In genomic region chr12:6788972-6789905, GRCh38 we compare ENCODE assay signal across 8 cellular contexts. TPM values are rescaled to one million over a fixed set of nuclear protein-coding genes. Genes with fewer than 3 reads are reported as not detected.
DNase-seq lines count a peak whose midpoint lies in the region; ATAC-seq and TF ChIP-seq lines count a peak whose summit lies in the region.

Gene CD4, plus strand, starts transcription at chr12:6789528. Its CDS starts 10,611 bp downstream, at chr12:6800139.

- H3K27me3 ChIP-seq in colonic mucosa: no peaks in the 10 kb centered on the region
- no peaks in the 10 kb centered on the region for H3K27me3 ChIP-seq in vagina
- peaks cover 5% of the 10 kb centered on the region; the same call in 1 of the 2 replicates for H3K27me3 ChIP-seq in HAP-1 (ENCODE audit: low read depth)

- no peak for TF ChIP-seq POLR2A in vagina (IDR thresholded peaks at IDR 0.05)

- no peaks in the 10 kb centered on the region for H3K36me3 Mint-ChIP-seq in nephron (ENCODE audit: low read depth)

- H3K4me1 ChIP-seq in colonic mucosa: no peaks in the 10 kb centered on the region
- H3K4me1 ChIP-seq in vagina: peaks cover 10% of the 10 kb centered on the region
- H3K4me1 ChIP-seq in HAP-1: 0 out of 2 replicates have a peak, but pooled peaks cover 5% of the 10 kb centered on the region

- H3K27ac ChIP-seq in colonic mucosa (peak within 1 kb of the TSS; percentile 50), vagina (peak within 1 kb of the TSS; percentile 53)

- intact Hi-C loops in colonic mucosa (cut with DNase I) (no loop called here), vagina (cut with DNase I) (no loop called here)

- no peak for ATAC-seq in GM18858 (IDR thresholded peaks at IDR 0.05; ENCODE audit: unreplicated experiment)

- H3K36me3 ChIP-seq in colonic mucosa (no peaks in the 10 kb centered on the region), vagina (no peaks in the 10 kb centered on the region), HAP-1 (replicated peaks) (no peaks in the 10 kb centered on the region)

- in situ Hi-C loops in HAP-1 (cut with MboI; ENCODE audit: low sequenced_read_pairs): no loop called here

- H3K9ac ChIP-seq in colonic mucosa (ENCODE audit: low read depth in 2 of 2, low read length in 2 of 2): peak within 1 kb of the TSS; percentile 7 to 35

- TF ChIP-seq CTCF in colonic mucosa (IDR thresholded peaks at IDR 0.05): no peak
- TF ChIP-seq CTCF in nephron (IDR thresholded peaks at IDR 0.05; ENCODE audit: unreplicated experiment in 3 of 3): no peak
- no peak for TF ChIP-seq CTCF in vagina (IDR thresholded peaks at IDR 0.05)

- H3K4me3 Mint-ChIP-seq in nephron: peak within 1 kb of the TSS in 2 of 3 experiments; percentile 19 to 52

- peak; percentile 50 for DNase-seq in activated T-cell treated with anti-CD3 and anti-CD28 coated beads for 1 hour (ENCODE audit: low read depth)
- DNase-seq in activated T-cell treated with anti-CD3 and anti-CD28 coated beads for 4 hours: no peak
- peak; percentile 56 for DNase-seq in colonic mucosa
- no peak for DNase-seq in vagina (ENCODE audit: extremely low spot score in 2 of 2)
- no peak for DNase-seq in stimulated activated CD8-positive, alpha-beta memory T cell treated with anti-CD3 and anti-CD28 coated beads, Interleukin-4, amount 100 ng/mL, for 48 hours
- DNase-seq in HAP-1 (ENCODE audit: low spot score in 2 of 2): no peak

- peak within 1 kb of the TSS; percentile 33 to 44 (median 39) for H3K27ac Mint-ChIP-seq in nephron

- H3K4me1 Mint-ChIP-seq in nephron: peaks cover 25% of the 10 kb centered on the region

- H3K4me3 ChIP-seq in colonic mucosa: peak within 1 kb of the TSS; percentile 30
- H3K4me3 ChIP-seq in vagina: peak within 1 kb of the TSS in 1 of 2 donors; percentile 29
- H3K4me3 ChIP-seq in HAP-1: no peak within 1 kb of the TSS

- H3K9me3 ChIP-seq in colonic mucosa: no peaks in the 10 kb centered on the region
- H3K9me3 ChIP-seq in vagina: no peaks in the 10 kb centered on the region
- H3K9me3 ChIP-seq in HAP-1: no peaks in the 10 kb centered on the region

- peaks cover 3% of the 10 kb centered on the region for H3K27me3 Mint-ChIP-seq in nephron (ENCODE audit: low read depth)

- H3K9me3 Mint-ChIP-seq in nephron: no peaks in the 10 kb centered on the region

RNA-seq across cellular contexts. Expression of gene CD4, which starts in this region (rescaled TPM):
- total RNA-seq in colonic mucosa: 10 to 100 TPM in 1 of 2 donors, 1 to 10 TPM in 1; 6.2 to 13.4 TPM
- 14.2 TPM for total RNA-seq in vagina

Comparison
In these comparisons a context has a peak if more than half of its experiments do, and no peak if none do; other contexts are left out.
1. DNase-seq: peak in activated T-cell treated with anti-CD3 and anti-CD28 coated beads for 1 hour (single experiment) and colonic mucosa (single experiment); none in activated T-cell treated with anti-CD3 and anti-CD28 coated beads for 4 hours (single experiment), vagina (0 of 2), stimulated activated CD8-positive, alpha-beta memory T cell treated with anti-CD3 and anti-CD28 coated beads, Interleukin-4, amount 100 ng/mL, for 48 hours (single experiment) and HAP-1 (0 of 2).